Comparison of ENCODE assay signal across 1 cellular context in the genomic region with DNA sequence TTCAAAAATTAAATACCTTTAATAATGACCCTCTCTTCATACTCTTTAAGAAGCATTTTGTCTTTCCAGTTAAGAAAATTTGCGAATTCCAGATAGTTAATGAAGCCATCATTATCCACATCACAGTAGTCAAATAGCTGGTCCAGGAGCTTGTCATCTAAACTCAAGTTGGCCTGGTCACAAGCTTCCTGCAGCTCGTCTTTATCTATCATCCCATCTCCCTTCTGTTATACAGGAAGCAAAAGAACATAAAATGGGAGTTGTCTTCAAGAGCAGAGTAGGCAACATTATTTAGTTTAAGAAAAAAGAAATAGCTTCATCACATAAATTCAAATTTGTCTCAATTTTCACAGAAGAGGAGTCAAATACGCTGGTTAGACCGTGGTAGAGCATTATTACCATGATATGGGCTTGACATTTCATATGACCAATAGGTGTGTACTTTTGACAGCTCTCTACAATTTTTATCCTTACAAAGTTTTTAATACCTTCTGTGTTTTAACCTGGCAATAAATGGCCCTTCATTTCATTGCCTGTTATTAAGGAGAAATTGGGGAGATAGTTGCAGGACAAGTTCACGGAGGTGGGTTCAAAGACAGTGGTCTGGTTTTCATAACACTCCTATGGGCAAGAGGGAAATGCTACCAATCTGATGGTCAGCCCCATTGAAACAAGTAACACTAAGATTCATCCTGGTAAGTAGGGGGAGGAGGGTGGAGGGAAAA.
TF ChIP-seq lines count a peak whose summit lies in the region.

No MANE protein-coding gene starts in this region.

TF ChIP-seq in K562, 482 proteins besides CTCF, POLR2A, EP300 and RAD21 (continues in another document):
- TF ChIP-seq, protein P1, sequence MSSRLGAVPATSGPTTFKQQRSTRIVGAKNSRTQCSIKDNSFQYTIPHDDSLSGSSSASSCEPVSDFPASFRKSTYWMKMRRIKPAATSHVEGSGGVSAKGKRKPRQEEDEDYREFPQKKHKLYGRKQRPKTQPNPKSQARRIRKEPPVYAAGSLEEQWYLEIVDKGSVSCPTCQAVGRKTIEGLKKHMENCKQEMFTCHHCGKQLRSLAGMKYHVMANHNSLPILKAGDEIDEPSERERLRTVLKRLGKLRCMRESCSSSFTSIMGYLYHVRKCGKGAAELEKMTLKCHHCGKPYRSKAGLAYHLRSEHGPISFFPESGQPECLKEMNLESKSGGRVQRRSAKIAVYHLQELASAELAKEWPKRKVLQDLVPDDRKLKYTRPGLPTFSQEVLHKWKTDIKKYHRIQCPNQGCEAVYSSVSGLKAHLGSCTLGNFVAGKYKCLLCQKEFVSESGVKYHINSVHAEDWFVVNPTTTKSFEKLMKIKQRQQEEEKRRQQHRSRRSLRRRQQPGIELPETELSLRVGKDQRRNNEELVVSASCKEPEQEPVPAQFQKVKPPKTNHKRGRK (tag; IDR thresholded peaks at IDR 0.05): no peak
- TF ChIP-seq XRCC5 (IDR thresholded peaks at IDR 0.05; ENCODE audit: low read depth, low read length): no peak
- TF ChIP-seq, protein P2, sequence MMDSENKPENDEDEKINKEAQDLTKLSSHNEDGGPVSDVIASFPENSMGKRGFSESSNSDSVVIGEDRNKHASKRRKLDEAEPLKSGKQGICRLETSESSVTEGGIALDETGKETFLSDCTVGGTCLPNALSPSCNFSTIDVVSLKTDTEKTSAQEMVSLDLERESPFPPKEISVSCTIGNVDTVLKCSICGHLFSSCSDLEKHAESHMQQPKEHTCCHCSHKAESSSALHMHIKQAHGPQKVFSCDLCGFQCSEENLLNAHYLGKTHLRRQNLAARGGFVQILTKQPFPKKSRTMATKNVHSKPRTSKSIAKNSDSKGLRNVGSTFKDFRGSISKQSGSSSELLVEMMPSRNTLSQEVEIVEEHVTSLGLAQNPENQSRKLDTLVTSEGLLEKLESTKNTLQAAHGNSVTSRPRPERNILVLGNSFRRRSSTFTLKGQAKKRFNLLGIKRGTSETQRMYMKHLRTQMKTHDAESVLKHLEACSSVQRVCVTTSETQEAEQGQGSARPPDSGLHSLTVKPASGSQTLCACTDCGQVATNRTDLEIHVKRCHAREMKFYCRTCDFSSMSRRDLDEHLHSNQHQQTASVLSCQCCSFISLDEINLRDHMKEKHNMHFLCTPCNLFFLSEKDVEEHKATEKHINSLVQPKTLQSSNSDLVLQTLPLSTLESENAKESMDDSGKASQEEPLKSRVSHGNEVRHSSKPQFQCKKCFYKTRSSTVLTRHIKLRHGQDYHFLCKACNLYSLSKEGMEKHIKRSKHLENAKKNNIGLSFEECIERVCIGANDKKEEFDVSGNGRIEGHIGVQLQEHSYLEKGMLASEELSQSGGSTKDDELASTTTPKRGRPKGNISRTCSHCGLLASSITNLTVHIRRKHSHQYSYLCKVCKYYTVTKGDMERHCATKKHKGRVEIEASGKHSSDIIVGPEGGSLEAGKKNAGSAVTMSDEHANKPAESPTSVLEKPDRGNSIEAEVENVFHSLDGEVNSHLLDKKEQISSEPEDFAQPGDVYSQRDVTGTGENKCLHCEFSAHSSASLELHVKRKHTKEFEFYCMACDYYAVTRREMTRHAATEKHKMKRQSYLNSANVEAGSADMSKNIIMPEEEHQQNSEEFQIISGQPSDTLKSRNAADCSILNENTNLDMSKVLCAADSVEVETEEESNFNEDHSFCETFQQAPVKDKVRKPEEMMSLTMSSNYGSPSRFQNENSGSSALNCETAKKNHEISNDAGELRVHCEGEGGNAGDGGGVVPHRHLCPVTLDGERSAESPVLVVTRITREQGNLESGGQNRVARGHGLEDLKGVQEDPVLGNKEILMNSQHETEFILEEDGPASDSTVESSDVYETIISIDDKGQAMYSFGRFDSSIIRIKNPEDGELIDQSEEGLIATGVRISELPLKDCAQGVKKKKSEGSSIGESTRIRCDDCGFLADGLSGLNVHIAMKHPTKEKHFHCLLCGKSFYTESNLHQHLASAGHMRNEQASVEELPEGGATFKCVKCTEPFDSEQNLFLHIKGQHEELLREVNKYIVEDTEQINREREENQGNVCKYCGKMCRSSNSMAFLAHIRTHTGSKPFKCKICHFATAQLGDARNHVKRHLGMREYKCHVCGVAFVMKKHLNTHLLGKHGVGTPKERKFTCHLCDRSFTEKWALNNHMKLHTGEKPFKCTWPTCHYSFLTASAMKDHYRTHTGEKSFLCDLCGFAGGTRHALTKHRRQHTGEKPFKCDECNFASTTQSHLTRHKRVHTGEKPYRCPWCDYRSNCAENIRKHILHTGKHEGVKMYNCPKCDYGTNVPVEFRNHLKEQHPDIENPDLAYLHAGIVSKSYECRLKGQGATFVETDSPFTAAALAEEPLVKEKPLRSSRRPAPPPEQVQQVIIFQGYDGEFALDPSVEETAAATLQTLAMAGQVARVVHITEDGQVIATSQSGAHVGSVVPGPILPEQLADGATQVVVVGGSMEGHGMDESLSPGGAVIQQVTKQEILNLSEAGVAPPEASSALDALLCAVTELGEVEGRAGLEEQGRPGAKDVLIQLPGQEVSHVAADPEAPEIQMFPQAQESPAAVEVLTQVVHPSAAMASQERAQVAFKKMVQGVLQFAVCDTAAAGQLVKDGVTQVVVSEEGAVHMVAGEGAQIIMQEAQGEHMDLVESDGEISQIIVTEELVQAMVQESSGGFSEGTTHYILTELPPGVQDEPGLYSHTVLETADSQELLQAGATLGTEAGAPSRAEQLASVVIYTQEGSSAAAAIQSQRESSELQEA (IDR thresholded peaks at IDR 0.05; ENCODE audit: low read depth): no peak
- peak; percentile 18 for TF ChIP-seq SAP30 (IDR thresholded peaks at IDR 0.05; ENCODE audit: borderline replicate concordance, insufficient read depth, low read depth, low read length, poor library complexity, severe bottlenecking)
- TF ChIP-seq CBX5 (IDR thresholded peaks at IDR 0.05; ENCODE audit: borderline replicate concordance, low read depth): no peak
- 0 out of 2 replicates have a peak, but pooled peaks have one; percentile 36 for TF ChIP-seq ZNF644 (tag; IDR thresholded peaks at IDR 0.05; ENCODE audit: low read depth)
- no peak for TF ChIP-seq TEAD4 (IDR thresholded peaks at IDR 0.05; ENCODE audit: low read length)
- no peak for TF ChIP-seq TEAD4 (CRISPR knock-in tag; IDR thresholded peaks at IDR 0.05; ENCODE audit: borderline replicate concordance)
- TF ChIP-seq CXXC5 (CRISPR knock-in tag; IDR thresholded peaks at IDR 0.05): 0 out of 2 replicates have a peak, but pooled peaks have one; percentile 36
- TF ChIP-seq ZNF134 (CRISPR knock-in tag; conservative IDR thresholded peaks at IDR 0.05): no peak
- TF ChIP-seq RCOR1 (IDR thresholded peaks at IDR 0.05; ENCODE audit: borderline replicate concordance in 1 of 2, low read depth in 2 of 2, low read length in 2 of 2): peak in 1 of 2 experiments; percentile 48; a peak in 1 of 4 replicates
- TF ChIP-seq, protein P3, sequence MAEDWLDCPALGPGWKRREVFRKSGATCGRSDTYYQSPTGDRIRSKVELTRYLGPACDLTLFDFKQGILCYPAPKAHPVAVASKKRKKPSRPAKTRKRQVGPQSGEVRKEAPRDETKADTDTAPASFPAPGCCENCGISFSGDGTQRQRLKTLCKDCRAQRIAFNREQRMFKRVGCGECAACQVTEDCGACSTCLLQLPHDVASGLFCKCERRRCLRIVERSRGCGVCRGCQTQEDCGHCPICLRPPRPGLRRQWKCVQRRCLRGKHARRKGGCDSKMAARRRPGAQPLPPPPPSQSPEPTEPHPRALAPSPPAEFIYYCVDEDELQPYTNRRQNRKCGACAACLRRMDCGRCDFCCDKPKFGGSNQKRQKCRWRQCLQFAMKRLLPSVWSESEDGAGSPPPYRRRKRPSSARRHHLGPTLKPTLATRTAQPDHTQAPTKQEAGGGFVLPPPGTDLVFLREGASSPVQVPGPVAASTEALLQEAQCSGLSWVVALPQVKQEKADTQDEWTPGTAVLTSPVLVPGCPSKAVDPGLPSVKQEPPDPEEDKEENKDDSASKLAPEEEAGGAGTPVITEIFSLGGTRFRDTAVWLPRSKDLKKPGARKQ (CRISPR knock-in tag; IDR thresholded peaks at IDR 0.05): no peak
- TF ChIP-seq, protein P4, sequence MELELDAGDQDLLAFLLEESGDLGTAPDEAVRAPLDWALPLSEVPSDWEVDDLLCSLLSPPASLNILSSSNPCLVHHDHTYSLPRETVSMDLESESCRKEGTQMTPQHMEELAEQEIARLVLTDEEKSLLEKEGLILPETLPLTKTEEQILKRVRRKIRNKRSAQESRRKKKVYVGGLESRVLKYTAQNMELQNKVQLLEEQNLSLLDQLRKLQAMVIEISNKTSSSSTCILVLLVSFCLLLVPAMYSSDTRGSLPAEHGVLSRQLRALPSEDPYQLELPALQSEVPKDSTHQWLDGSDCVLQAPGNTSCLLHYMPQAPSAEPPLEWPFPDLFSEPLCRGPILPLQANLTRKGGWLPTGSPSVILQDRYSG (tag; conservative IDR thresholded peaks at IDR 0.05; ENCODE audit: low read depth): 0 out of 2 replicates have a peak, but pooled peaks have one; percentile 49
- no peak for TF ChIP-seq NR4A1 (CRISPR knock-in tag; IDR thresholded peaks at IDR 0.05)
- peak; percentile 53; the same call in 1 of the 2 replicates for TF ChIP-seq NR4A1 (tag; IDR thresholded peaks at IDR 0.05)
- TF ChIP-seq PRPF4 (IDR thresholded peaks at IDR 0.05; ENCODE audit: insufficient read depth, low read depth, low read length, poor library complexity, severe bottlenecking): no peak
- peak; percentile 41; the same call in 1 of the 2 replicates for TF ChIP-seq ADNP (tag; IDR thresholded peaks at IDR 0.05)
- peak; percentile 60 for TF ChIP-seq GATA2 (CRISPR knock-in tag; IDR thresholded peaks at IDR 0.05)
- TF ChIP-seq, protein P5, sequence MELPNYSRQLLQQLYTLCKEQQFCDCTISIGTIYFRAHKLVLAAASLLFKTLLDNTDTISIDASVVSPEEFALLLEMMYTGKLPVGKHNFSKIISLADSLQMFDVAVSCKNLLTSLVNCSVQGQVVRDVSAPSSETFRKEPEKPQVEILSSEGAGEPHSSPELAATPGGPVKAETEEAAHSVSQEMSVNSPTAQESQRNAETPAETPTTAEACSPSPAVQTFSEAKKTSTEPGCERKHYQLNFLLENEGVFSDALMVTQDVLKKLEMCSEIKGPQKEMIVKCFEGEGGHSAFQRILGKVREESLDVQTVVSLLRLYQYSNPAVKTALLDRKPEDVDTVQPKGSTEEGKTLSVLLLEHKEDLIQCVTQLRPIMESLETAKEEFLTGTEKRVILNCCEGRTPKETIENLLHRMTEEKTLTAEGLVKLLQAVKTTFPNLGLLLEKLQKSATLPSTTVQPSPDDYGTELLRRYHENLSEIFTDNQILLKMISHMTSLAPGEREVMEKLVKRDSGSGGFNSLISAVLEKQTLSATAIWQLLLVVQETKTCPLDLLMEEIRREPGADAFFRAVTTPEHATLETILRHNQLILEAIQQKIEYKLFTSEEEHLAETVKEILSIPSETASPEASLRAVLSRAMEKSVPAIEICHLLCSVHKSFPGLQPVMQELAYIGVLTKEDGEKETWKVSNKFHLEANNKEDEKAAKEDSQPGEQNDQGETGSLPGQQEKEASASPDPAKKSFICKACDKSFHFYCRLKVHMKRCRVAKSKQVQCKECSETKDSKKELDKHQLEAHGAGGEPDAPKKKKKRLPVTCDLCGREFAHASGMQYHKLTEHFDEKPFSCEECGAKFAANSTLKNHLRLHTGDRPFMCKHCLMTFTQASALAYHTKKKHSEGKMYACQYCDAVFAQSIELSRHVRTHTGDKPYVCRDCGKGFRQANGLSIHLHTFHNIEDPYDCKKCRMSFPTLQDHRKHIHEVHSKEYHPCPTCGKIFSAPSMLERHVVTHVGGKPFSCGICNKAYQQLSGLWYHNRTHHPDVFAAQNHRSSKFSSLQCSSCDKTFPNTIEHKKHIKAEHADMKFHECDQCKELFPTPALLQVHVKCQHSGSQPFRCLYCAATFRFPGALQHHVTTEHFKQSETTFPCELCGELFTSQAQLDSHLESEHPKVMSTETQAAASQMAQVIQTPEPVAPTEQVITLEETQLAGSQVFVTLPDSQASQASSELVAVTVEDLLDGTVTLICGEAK (IDR thresholded peaks at IDR 0.05): 0 out of 2 replicates have a peak, but pooled peaks have one; percentile 16
- TF ChIP-seq, protein P5 (CRISPR knock-in tag; IDR thresholded peaks at IDR 0.05): no peak
- TF ChIP-seq PHF8 (IDR thresholded peaks at IDR 0.05; ENCODE audit: borderline replicate concordance, low read length): no peak
- no peak for TF ChIP-seq THRAP3 (IDR thresholded peaks at IDR 0.05; ENCODE audit: borderline replicate concordance)
- 0 out of 2 replicates have a peak, but pooled peaks have one; percentile 44 for TF ChIP-seq SMAD4 (CRISPR knock-in tag; conservative IDR thresholded peaks at IDR 0.05)
- 0 out of 2 replicates have a peak, but pooled peaks have one; percentile 31 for TF ChIP-seq ZBTB17 (CRISPR knock-in tag; IDR thresholded peaks at IDR 0.05)
- TF ChIP-seq, protein P6, sequence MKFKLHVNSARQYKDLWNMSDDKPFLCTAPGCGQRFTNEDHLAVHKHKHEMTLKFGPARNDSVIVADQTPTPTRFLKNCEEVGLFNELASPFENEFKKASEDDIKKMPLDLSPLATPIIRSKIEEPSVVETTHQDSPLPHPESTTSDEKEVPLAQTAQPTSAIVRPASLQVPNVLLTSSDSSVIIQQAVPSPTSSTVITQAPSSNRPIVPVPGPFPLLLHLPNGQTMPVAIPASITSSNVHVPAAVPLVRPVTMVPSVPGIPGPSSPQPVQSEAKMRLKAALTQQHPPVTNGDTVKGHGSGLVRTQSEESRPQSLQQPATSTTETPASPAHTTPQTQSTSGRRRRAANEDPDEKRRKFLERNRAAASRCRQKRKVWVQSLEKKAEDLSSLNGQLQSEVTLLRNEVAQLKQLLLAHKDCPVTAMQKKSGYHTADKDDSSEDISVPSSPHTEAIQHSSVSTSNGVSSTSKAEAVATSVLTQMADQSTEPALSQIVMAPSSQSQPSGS (CRISPR knock-in tag; IDR thresholded peaks at IDR 0.05): no peak
- no peak for TF ChIP-seq NELFE (IDR thresholded peaks at IDR 0.05; ENCODE audit: insufficient read depth, insufficient read length)
- TF ChIP-seq RBM14 (IDR thresholded peaks at IDR 0.05; ENCODE audit: borderline replicate concordance, insufficient read depth, low read depth, low read length): no peak
